ENCODE assay signal across 14 cellular contexts in genomic region chr15:34837246-34838016, GRCh38. TPM values are rescaled to one million over a fixed set of nuclear protein-coding genes. Genes with fewer than 3 reads are reported as not detected.
DNase-seq lines count a peak whose midpoint lies in the region; ATAC-seq and TF ChIP-seq lines count a peak whose summit lies in the region.
"Had no signal": no experiment of that assay in that cellular context is flagged by ENCODE, and none has a peak within 500 bp of the region (broad histone marks: within the 10 kb centered on the region; RNA-seq: fewer than 3 reads in every experiment).

No MANE protein-coding gene starts in this region.

- H3K4me3 ChIP-seq in GM23248 (no peak overlapping the region), SK-N-SH (ENCODE audit: low read depth in 2 of 2, low read length in 1 of 2) (no peak overlapping the region), smooth muscle cell (no peak overlapping the region)
- H3K4me3 ChIP-seq: lower lobe of right lung, SK-N-MC had no signal

- TF ChIP-seq RAD21 in SK-N-SH (IDR thresholded peaks at IDR 0.05; ENCODE audit: low read length), result no peak

- DNase-seq in GM23248, result peak; percentile 90
- no peak for DNase-seq in SK-N-SH
- peak; percentile 10 for DNase-seq in fibroblast of the conjunctiva (ENCODE audit: low read depth)
- no peak for DNase-seq in smooth muscle cell (lab: John Stamatoyannopoulos, UW; ENCODE audit: unreplicated experiment)
- no peak for DNase-seq in stimulated activated naive CD4-positive, alpha-beta T cell treated with Interleukin-2 at 50 U/mL for 16 hours (lab: John Stamatoyannopoulos, UW)
- DNase-seq in C1 segment of cervical spinal cord (lab: John Stamatoyannopoulos, UW), result no peak
- DNase-seq: activated CD4-positive, alpha-beta memory T cell treated with anti-CD3 and anti-CD28 coated beads for 36 hours; activated naive CD8-positive, alpha-beta T cell treated with anti-CD3 and anti-CD28 coated beads, Interleukin-2, amount 50 U/mL, for 24 hours; erythroblast; lower lobe of right lung had no signal

- in situ Hi-C loops in GM23248 (cut with MboI), result no loop called here

- H4K20me1 ChIP-seq in GM23248 (ENCODE audit: insufficient read depth), result no peaks in the 10 kb centered on the region
- no peaks in the 10 kb centered on the region for H4K20me1 ChIP-seq in SK-N-SH (ENCODE audit: insufficient read depth)
- H4K20me1 ChIP-seq in smooth muscle cell (ENCODE audit: low read depth), result no peaks in the 10 kb centered on the region

- H3K9ac ChIP-seq in GM23248 (no peak overlapping the region), SK-N-SH (no peak overlapping the region), smooth muscle cell (ENCODE audit: low read depth) (no peak overlapping the region)

- H3K36me3 ChIP-seq in GM23248 (ENCODE audit: low read depth), result no peaks in the 10 kb centered on the region; the same call in 1 of the 2 replicates
- no peaks in the 10 kb centered on the region for H3K36me3 ChIP-seq in SK-N-SH (replicated peaks in 1 of 2; ENCODE audit: control insufficient read depth in 1 of 2, insufficient read depth in 2 of 2, low read length in 1 of 2)
- H3K36me3 ChIP-seq in smooth muscle cell (ENCODE audit: low read depth), result no peaks in the 10 kb centered on the region
- H3K36me3 ChIP-seq: lower lobe of right lung had no signal

- CTCF ChIA-PET in SK-N-SH (lab: Yijun Ruan, JAX), result no interaction called here

- H2AFZ ChIP-seq in GM23248, result no peak overlapping the region
- no peak overlapping the region for H2AFZ ChIP-seq in SK-N-SH (ENCODE audit: low read depth)
- H2AFZ ChIP-seq in smooth muscle cell (ENCODE audit: low read depth), result no peak overlapping the region

- H3K9me3 ChIP-seq in GM23248 (ENCODE audit: low read depth) (peaks cover 11% of the 10 kb centered on the region), SK-N-SH (peaks cover 11% of the 10 kb centered on the region; the same call in 1 of the 2 replicates), smooth muscle cell (replicated peaks; ENCODE audit: low read depth) (no peaks in the 10 kb centered on the region)
- H3K9me3 ChIP-seq: lower lobe of right lung had no signal

- H3K27ac ChIP-seq in GM23248 (peak overlapping the region; percentile 49), SK-N-SH (ENCODE audit: low read depth in 2 of 2, low read length in 1 of 2) (peak overlapping the region; percentile 19 to 48; a peak in 2 of 4 replicates), smooth muscle cell (ENCODE audit: low read depth) (peak overlapping the region; percentile 56)
- H3K27ac ChIP-seq: HL-60, lower lobe of right lung, SK-N-MC had no signal

- H3K9me2 ChIP-seq in GM23248 (ENCODE audit: insufficient read depth), result no peaks in the 10 kb centered on the region
- no peaks in the 10 kb centered on the region for H3K9me2 ChIP-seq in SK-N-SH

- H3K79me2 ChIP-seq in GM23248 (ENCODE audit: insufficient read depth) (no peaks in the 10 kb centered on the region), SK-N-SH (ENCODE audit: insufficient read depth) (no peaks in the 10 kb centered on the region), smooth muscle cell (ENCODE audit: low read depth) (no peaks in the 10 kb centered on the region)

- ATAC-seq in GM21381 (IDR thresholded peaks at IDR 0.05; ENCODE audit: unreplicated experiment), result no peak
- ATAC-seq in HG03175 (IDR thresholded peaks at IDR 0.05; ENCODE audit: unreplicated experiment), result no peak
- ATAC-seq: activated naive CD8-positive, alpha-beta T cell treated with anti-CD3 and anti-CD28 coated beads, Interleukin-2, amount 50 U/mL, for 24 hours; lower lobe of right lung had no signal

- TF ChIP-seq CTCF in SK-N-SH (IDR thresholded peaks at IDR 0.05), result no peak
- no peak for TF ChIP-seq CTCF in smooth muscle cell (IDR thresholded peaks at IDR 0.05; ENCODE audit: borderline replicate concordance, insufficient read depth, poor library complexity, severe bottlenecking)

- POLR2A ChIA-PET in SK-N-SH (lab: Yijun Ruan, JAX), result no interaction called here

- TF ChIP-seq EP300 in SK-N-SH (IDR thresholded peaks at IDR 0.05; ENCODE audit: borderline replicate concordance in 1 of 2, low read depth in 1 of 2, low read length in 1 of 2), result peak in 1 of 2 experiments; percentile 58; a peak in 1 of 4 replicates

- 25 to 26% methylated on average over 6 of the region's 6 CpGs for WGBS in GM23248 (ENCODE audit: low coverage in 1 of 2, low lambda C conversion rate in 2 of 2, missing lambda C conversion rate in 2 of 2), 2 experiments
- 41% methylated on average over 6 of the region's 6 CpGs for WGBS in SK-N-SH (ENCODE audit: low lambda C conversion rate)
- WGBS in smooth muscle cell (ENCODE audit: low lambda C conversion rate), result 52% methylated on average over 6 of the region's 6 CpGs

- H3K4me2 ChIP-seq in GM23248 (ENCODE audit: unreplicated experiment) (peak overlapping the region; percentile 27), SK-N-SH (peak overlapping the region; percentile 11; the same call in 1 of the 2 replicates), smooth muscle cell (no peak overlapping the region)

- H3F3A ChIP-seq in GM23248 (ENCODE audit: insufficient read depth) (peaks cover 20% of the 10 kb centered on the region), SK-N-SH (replicated peaks; ENCODE audit: insufficient read depth) (peaks cover 8% of the 10 kb centered on the region), smooth muscle cell (ENCODE audit: low read depth) (peaks cover 4% of the 10 kb centered on the region)

- H3K4me1 ChIP-seq in GM23248 (ENCODE audit: insufficient read depth) (peaks cover 29% of the 10 kb centered on the region), SK-N-SH (ENCODE audit: control insufficient read depth in 1 of 2, insufficient read depth in 2 of 2, low read depth in 1 of 2, low read length in 1 of 2) (peaks cover 0 to 9% of the 10 kb centered on the region in 2 experiments; a peak in 1 of 4 replicates), smooth muscle cell (ENCODE audit: low read depth) (no peaks in the 10 kb centered on the region)
- H3K4me1 ChIP-seq: lower lobe of right lung had no signal

- no peaks in the 10 kb centered on the region for H3K27me3 ChIP-seq in GM23248 (replicated peaks; ENCODE audit: insufficient read depth)
- H3K27me3 ChIP-seq in SK-N-SH (ENCODE audit: insufficient read depth), result no peaks in the 10 kb centered on the region
- no peaks in the 10 kb centered on the region for H3K27me3 ChIP-seq in smooth muscle cell (ENCODE audit: low read depth)

TF ChIP-seq in SK-N-SH, 30 proteins besides CTCF, POLR2A, EP300 and RAD21 (continues in another document):
- no peak for TF ChIP-seq RXRA (IDR thresholded peaks at IDR 0.05; ENCODE audit: borderline replicate concordance, low read depth)
- TF ChIP-seq PBX3 (IDR thresholded peaks at IDR 0.05), result peak; percentile 91
- TF ChIP-seq TCF12 (IDR thresholded peaks at IDR 0.05), result peak; percentile 93
- TF ChIP-seq JUND (IDR thresholded peaks at IDR 0.05), result peak; percentile 90
- TF ChIP-seq USF2 (IDR thresholded peaks at IDR 0.05; ENCODE audit: borderline replicate concordance, low read depth, low read length), result no peak
- TF ChIP-seq REST (IDR thresholded peaks at IDR 0.05; ENCODE audit: low read depth, low read length), result no peak
- peak; percentile 42; the same call in 1 of the 2 replicates for TF ChIP-seq TEAD4 (IDR thresholded peaks at IDR 0.05; ENCODE audit: borderline replicate concordance, insufficient read depth)
- peak; percentile 90 for TF ChIP-seq FOSL2 (IDR thresholded peaks at IDR 0.05; ENCODE audit: borderline replicate concordance, low read depth)

RNA-seq across cellular contexts. Expression of gene ACTC1, which starts 42.1 kb away (rescaled TPM):
- total RNA-seq in GM23248 (2014; rRNA removed; shearing (Covaris generic)), result 7.6 and 21.4 TPM in 2 replicates
- polyA plus RNA-seq in GM23248 (2016; fragmentation: Nextera tagmentation; extraction: Ambion mirVana) (29.9 and 31.9 TPM in 2 replicates), SK-N-SH (2012; rRNA removed) (not detected in 2 replicates), smooth muscle cell (90.5 and 405 TPM in 2 replicates)
- polyA plus RNA-seq in SK-N-SH (2012; cell fraction: cytosol; rRNA removed), result not detected in 2 replicates
- polyA plus RNA-seq in SK-N-SH (2012; cell fraction: nucleus; rRNA removed), result 0.01 TPM in 1 of 2 replicates, not detected in the other
- 95.9 and 136 TPM in 2 replicates for total RNA-seq in smooth muscle cell
- total RNA-seq: activated CD4-positive, alpha-beta memory T cell treated with anti-CD3 and anti-CD28 coated beads for 36 hours had no signal

Comparison
In these comparisons a context has a peak if more than half of its experiments do, and no peak if none do; other contexts are left out.
1. DNase-seq: peak in GM23248 (single experiment) and fibroblast of the conjunctiva (single experiment); none in SK-N-SH (single experiment), smooth muscle cell (single experiment), stimulated activated naive CD4-positive, alpha-beta T cell treated with Interleukin-2 at 50 U/mL for 16 hours (single experiment) and C1 segment of cervical spinal cord (0 of 14).
2. RNA of gene ACTC1, which starts 42.1 kb away (polyA plus RNA-seq): 90.5 to 405 TPM in smooth muscle cell and 29.9 to 31.9 TPM in GM23248; 0.01 TPM in SK-N-SH; every median in the first group is over 10 times any median in the second.
3. Peak in every context shown above with its lines, with median percentiles within 50 percentile points of each other: H3K27ac ChIP-seq.